ENCODE assay signal across 8 cellular contexts in genomic region chr18:58671122-58671940, GRCh38. TPM values are rescaled to one million over a fixed set of nuclear protein-coding genes. Genes with fewer than 3 reads are reported as not detected.
A peak's percentile ranks its signal among the peaks of the same experiment; 100 is the strongest.
DNase-seq lines count a peak whose midpoint lies in the region; TF ChIP-seq lines count a peak whose summit lies in the region.

A gene with protein sequence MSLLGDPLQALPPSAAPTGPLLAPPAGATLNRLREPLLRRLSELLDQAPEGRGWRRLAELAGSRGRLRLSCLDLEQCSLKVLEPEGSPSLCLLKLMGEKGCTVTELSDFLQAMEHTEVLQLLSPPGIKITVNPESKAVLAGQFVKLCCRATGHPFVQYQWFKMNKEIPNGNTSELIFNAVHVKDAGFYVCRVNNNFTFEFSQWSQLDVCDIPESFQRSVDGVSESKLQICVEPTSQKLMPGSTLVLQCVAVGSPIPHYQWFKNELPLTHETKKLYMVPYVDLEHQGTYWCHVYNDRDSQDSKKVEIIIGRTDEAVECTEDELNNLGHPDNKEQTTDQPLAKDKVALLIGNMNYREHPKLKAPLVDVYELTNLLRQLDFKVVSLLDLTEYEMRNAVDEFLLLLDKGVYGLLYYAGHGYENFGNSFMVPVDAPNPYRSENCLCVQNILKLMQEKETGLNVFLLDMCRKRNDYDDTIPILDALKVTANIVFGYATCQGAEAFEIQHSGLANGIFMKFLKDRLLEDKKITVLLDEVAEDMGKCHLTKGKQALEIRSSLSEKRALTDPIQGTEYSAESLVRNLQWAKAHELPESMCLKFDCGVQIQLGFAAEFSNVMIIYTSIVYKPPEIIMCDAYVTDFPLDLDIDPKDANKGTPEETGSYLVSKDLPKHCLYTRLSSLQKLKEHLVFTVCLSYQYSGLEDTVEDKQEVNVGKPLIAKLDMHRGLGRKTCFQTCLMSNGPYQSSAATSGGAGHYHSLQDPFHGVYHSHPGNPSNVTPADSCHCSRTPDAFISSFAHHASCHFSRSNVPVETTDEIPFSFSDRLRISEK (plus strand): TSS chr18:58671465. CDS start chr18:58671644, 179 bp downstream.

- 0% methylated on average over 63 of the region's 98 CpGs for WGBS in mesenchymal stem cell

- peak within 1 kb of the TSS; percentile 85 for H3K27ac ChIP-seq in effector memory CD4-positive, alpha-beta T cell (ENCODE audit: insufficient read depth, low read length, poor library complexity, severe bottlenecking)
- H3K27ac ChIP-seq in mesenchymal stem cell (ENCODE audit: low read length, poor library complexity, severe bottlenecking): peak within 1 kb of the TSS; percentile 72

- H3K36me3 ChIP-seq in effector memory CD4-positive, alpha-beta T cell (ENCODE audit: control insufficient read depth, insufficient read depth, low read length): no peaks in the 10 kb centered on the region
- H3K36me3 ChIP-seq in mesenchymal stem cell (ENCODE audit: control insufficient read depth in 1 of 2, insufficient read depth in 2 of 2, low read depth in 1 of 2, low read length in 2 of 2): peaks cover 0 to 3% of the 10 kb centered on the region in 2 experiments

- H3K14ac ChIP-seq in mesenchymal stem cell (ENCODE audit: low read length in 2 of 2): peak within 1 kb of the TSS in 1 of 2 experiments; percentile 20

- CTCF ChIA-PET in activated CD8-positive, alpha-beta memory T cell treated with anti-CD3 and anti-CD28 coated beads for 36 hours (lab: Charles Lee): interaction anchor here (0.7 to 2.3 kb wide), 11 partner anchors 17 to 145 kb away, joined by 3 to 9 read pairs (median 3); no protein-coding TSS in a partner anchor

- H3K23ac ChIP-seq in mesenchymal stem cell (ENCODE audit: low read length in 2 of 2): no peak within 1 kb of the TSS

- peak within 1 kb of the TSS; percentile 94 for H3K4me3 ChIP-seq in effector memory CD4-positive, alpha-beta T cell (ENCODE audit: insufficient read depth, low read depth, low read length, poor library complexity, severe bottlenecking)
- H3K4me3 ChIP-seq in mesenchymal stem cell (ENCODE audit: insufficient read depth in 1 of 2, low read depth in 1 of 2, low read length in 2 of 2): peak within 1 kb of the TSS; percentile 89 to 90

- H4K91ac ChIP-seq in mesenchymal stem cell (ENCODE audit: low read length): peak within 1 kb of the TSS; percentile 3

- H2BK15ac ChIP-seq in mesenchymal stem cell (ENCODE audit: low read depth, poor library complexity, severe bottlenecking): peak within 1 kb of the TSS; percentile 95

- no peak for TF ChIP-seq CTCF in GM20000 (IDR thresholded peaks at IDR 0.05; ENCODE audit: extremely low read depth, missing control alignments)

- no peak within 1 kb of the TSS for H2AK5ac ChIP-seq in mesenchymal stem cell (ENCODE audit: low read length, severe bottlenecking)

- H3K9ac ChIP-seq in mesenchymal stem cell (ENCODE audit: low read length): peak within 1 kb of the TSS; percentile 89

- peak within 1 kb of the TSS; percentile 56 for H4K8ac ChIP-seq in mesenchymal stem cell (ENCODE audit: low read length)

- H3K27me3 ChIP-seq in effector memory CD4-positive, alpha-beta T cell (replicated peaks; ENCODE audit: control insufficient read depth, insufficient read depth, low read length, poor library complexity, severe bottlenecking): no peaks in the 10 kb centered on the region
- no peaks in the 10 kb centered on the region for H3K27me3 ChIP-seq in mesenchymal stem cell (ENCODE audit: control insufficient read depth in 1 of 2, insufficient read depth in 1 of 2, low read length in 2 of 2)

- DNase-seq in CMK (ENCODE audit: low read depth): peak; percentile 77
- peak; percentile 97 for DNase-seq in GM20000 (ENCODE audit: low spot score)
- DNase-seq in HT1080 (ENCODE audit: low read depth): peak; percentile 91
- DNase-seq in NOMO-1 (lab: John Stamatoyannopoulos, UW; ENCODE audit: unreplicated experiment in 2 of 2): peak; percentile 90 to 93
- peak; percentile 93 for DNase-seq in effector memory CD4-positive, alpha-beta T cell
- peak; percentile 89 for DNase-seq in mesenchymal stem cell
- peak; percentile 95 for DNase-seq in stimulated activated CD8-positive, alpha-beta memory T cell treated with anti-CD3 and anti-CD28 coated beads, Interleukin-12 subunit alpha, Interleukin-12 subunit beta, amount 100 ng/mL, for 4 hours (ENCODE audit: low read depth)

- H2BK120ac ChIP-seq in mesenchymal stem cell (ENCODE audit: low read depth, low read length): no peak within 1 kb of the TSS

- peak within 1 kb of the TSS; percentile 95 for H2AFZ ChIP-seq in mesenchymal stem cell (ENCODE audit: low read depth, low read length)

- H3K79me1 ChIP-seq in mesenchymal stem cell (replicated peaks; ENCODE audit: low read length, poor library complexity, severe bottlenecking): no peaks in the 10 kb centered on the region

- POLR2A ChIA-PET in activated CD8-positive, alpha-beta memory T cell treated with anti-CD3 and anti-CD28 coated beads for 36 hours (lab: Charles Lee): interaction anchor here (0.6 to 1.9 kb wide), 14 partner anchors 10 to 1050 kb away, joined by 3 to 12 read pairs (median 4); partner anchors contain the start of gene NARS1

- peaks cover 35% of the 10 kb centered on the region for H3K4me1 ChIP-seq in effector memory CD4-positive, alpha-beta T cell (ENCODE audit: control insufficient read depth, insufficient read depth, low read length, poor library complexity, severe bottlenecking)
- peaks cover 11% of the 10 kb centered on the region for H3K4me1 ChIP-seq in mesenchymal stem cell (ENCODE audit: control insufficient read depth, insufficient read depth, low read depth, low read length)

- H3K18ac ChIP-seq in mesenchymal stem cell (ENCODE audit: low read depth in 1 of 2, low read length in 2 of 2): peak within 1 kb of the TSS; percentile 44 to 74

- peak within 1 kb of the TSS in 1 of 2 experiments; percentile 52 for H2BK12ac ChIP-seq in mesenchymal stem cell (ENCODE audit: low read length in 2 of 2)

- H2BK5ac ChIP-seq in mesenchymal stem cell (ENCODE audit: low read depth, low read length, poor library complexity, severe bottlenecking): peak within 1 kb of the TSS; percentile 98

- H3K9me3 ChIP-seq in effector memory CD4-positive, alpha-beta T cell (ENCODE audit: control insufficient read depth, low read length): no peaks in the 10 kb centered on the region
- H3K9me3 ChIP-seq in mesenchymal stem cell (ENCODE audit: control insufficient read depth, low read length): no peaks in the 10 kb centered on the region

- H3K4ac ChIP-seq in mesenchymal stem cell (ENCODE audit: low read depth in 1 of 2, low read length in 2 of 2): peak within 1 kb of the TSS in 1 of 2 experiments; percentile 30

- H3K4me2 ChIP-seq in mesenchymal stem cell (ENCODE audit: low read length, poor library complexity, severe bottlenecking): peak within 1 kb of the TSS; percentile 89

RNA-seq across cellular contexts. Expression of the gene that starts here (rescaled TPM):
- 27.8 and 34.9 TPM in 2 replicates for total RNA-seq in HT1080 (2014; rRNA removed; shearing (Covaris generic))
- polyA plus RNA-seq in HT1080 (2015; cell fraction: cytosol; rRNA removed): 19.4 and 20.7 TPM in 2 replicates
- 43.2 and 50.8 TPM in 2 replicates for polyA plus RNA-seq in HT1080 (2015; cell fraction: nucleus; rRNA removed)
- total RNA-seq in activated CD8-positive, alpha-beta memory T cell treated with anti-CD3 and anti-CD28 coated beads for 36 hours: 10 to 100 TPM; 30.3 to 32.9 TPM
- 6.1 TPM for polyA plus RNA-seq in mesenchymal stem cell (2013, experiment 1 of 2)
- 6.3 TPM for polyA plus RNA-seq in mesenchymal stem cell (2013, experiment 2 of 2)

Comparison
In these comparisons a context has a peak if more than half of its experiments do, and no peak if none do; other contexts are left out.
1. Peak in every context shown above with its lines: DNase-seq, H3K4me3 ChIP-seq and H3K27ac ChIP-seq.